ENCODE assay signal across 7 cellular contexts in the genomic region with DNA sequence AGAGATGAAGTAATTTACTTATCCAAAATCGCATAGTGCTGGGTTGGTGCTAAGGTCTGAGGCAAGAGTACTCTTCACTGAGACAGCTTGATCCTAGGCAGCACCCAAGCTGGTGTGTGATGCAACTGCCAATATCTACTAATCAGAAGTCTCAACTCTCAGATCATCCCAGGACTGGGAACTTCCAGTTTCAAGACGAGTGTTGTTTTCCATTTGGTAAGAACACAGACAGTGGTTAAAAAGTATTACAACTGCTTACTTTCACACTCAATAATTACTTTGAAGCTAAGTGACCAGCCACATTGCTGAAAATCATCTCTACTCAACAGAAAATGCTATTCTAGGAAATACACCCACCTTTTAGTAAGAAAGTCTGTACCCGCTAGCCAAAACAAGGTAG. TPM values are rescaled to one million over a fixed set of nuclear protein-coding genes. Genes with fewer than 3 reads are reported as not detected.
DNase-seq lines count a peak whose midpoint lies in the region; ATAC-seq and TF ChIP-seq lines count a peak whose summit lies in the region.

No MANE protein-coding gene starts in this region.

- peak; percentile 48 for ATAC-seq in HG02943 (IDR thresholded peaks at IDR 0.05; ENCODE audit: low read depth, unreplicated experiment)
- peak; percentile 67 for ATAC-seq in activated CD8-positive, alpha-beta T cell treated with anti-CD3 and anti-CD28 coated beads for 36 hours
- no peak for ATAC-seq in HG02763 (IDR thresholded peaks at IDR 0.05; ENCODE audit: unreplicated experiment)

- peaks cover 90% of the 10 kb centered on the region for H3K4me1 Mint-ChIP-seq in activated CD8-positive, alpha-beta T cell treated with anti-CD3 and anti-CD28 coated beads for 36 hours (ENCODE audit: low read depth)

- DNase-seq in GM19240 (ENCODE audit: insufficient read length, low spot score), result peak; percentile 24
- DNase-seq in activated CD8-positive, alpha-beta T cell treated with anti-CD3 and anti-CD28 coated beads for 36 hours, result peak; percentile 81
- peak; percentile 35 to 38 for DNase-seq in stimulated activated CD4-positive, alpha-beta T cell treated with anti-CD3 and anti-CD28 coated beads, Interleukin-2, amount 100 ng/mL, for 24 hours
- DNase-seq in KBM-7, result no peak
- no peak for DNase-seq in hepatic stellate cell (ENCODE audit: low spot score)

- H3K36me3 Mint-ChIP-seq in activated CD8-positive, alpha-beta T cell treated with anti-CD3 and anti-CD28 coated beads for 36 hours (ENCODE audit: low read depth), result peaks cover 30% of the 10 kb centered on the region

- peak overlapping the region; percentile 47 for H3K4me3 Mint-ChIP-seq in activated CD8-positive, alpha-beta T cell treated with anti-CD3 and anti-CD28 coated beads for 36 hours

- no peaks in the 10 kb centered on the region for H3K27me3 Mint-ChIP-seq in activated CD8-positive, alpha-beta T cell treated with anti-CD3 and anti-CD28 coated beads for 36 hours

- POLR2A ChIA-PET in activated CD8-positive, alpha-beta T cell treated with anti-CD3 and anti-CD28 coated beads for 36 hours (lab: Charles Lee), result interaction anchor here (0.6 to 10.2 kb wide), 11 partner anchors 17 to 573 kb away, joined by 3 to 115 read pairs (median 4); a partner anchor contains a TSS

- no peak for TF ChIP-seq CTCF in activated CD8-positive, alpha-beta T cell treated with anti-CD3 and anti-CD28 coated beads for 36 hours (IDR thresholded peaks at IDR 0.05)

- intact Hi-C loops in activated CD8-positive, alpha-beta T cell treated with anti-CD3 and anti-CD28 coated beads for 36 hours (cut with micrococcal nuclease), result no loop called here

- CTCF ChIA-PET in activated CD8-positive, alpha-beta T cell treated with anti-CD3 and anti-CD28 coated beads for 36 hours (lab: Charles Lee), result interaction anchor here (0.7 to 3.0 kb wide), 5 partner anchors 17 to 355 kb away, joined by 3 to 11 read pairs (median 4); a partner anchor contains a TSS

- H3K27ac Mint-ChIP-seq in activated CD8-positive, alpha-beta T cell treated with anti-CD3 and anti-CD28 coated beads for 36 hours, result peak overlapping the region; percentile 86

- peaks cover 1% of the 10 kb centered on the region for H3K9me3 Mint-ChIP-seq in activated CD8-positive, alpha-beta T cell treated with anti-CD3 and anti-CD28 coated beads for 36 hours

- in situ Hi-C loops in KBM-7 (cut with MboI; ENCODE audit: low pct_unique_long_range_greater_than_20kb, low sequenced_read_pairs), result no loop called here

RNA-seq across cellular contexts. Expression of a gene that starts 45.3 kb away (rescaled TPM):
- 10 to 100 TPM; 49.3 to 52.6 TPM for total RNA-seq in activated CD8-positive, alpha-beta T cell treated with anti-CD3 and anti-CD28 coated beads for 36 hours

Comparison
In these comparisons a context has a peak if more than half of its experiments do, and no peak if none do; other contexts are left out.
1. DNase-seq: peak in GM19240 (single experiment), activated CD8-positive, alpha-beta T cell treated with anti-CD3 and anti-CD28 coated beads for 36 hours (single experiment) and stimulated activated CD4-positive, alpha-beta T cell treated with anti-CD3 and anti-CD28 coated beads, Interleukin-2, amount 100 ng/mL, for 24 hours (2 of 2); none in KBM-7 (single experiment) and hepatic stellate cell (single experiment).